27 cellular contexts compared by ENCODE assay signal in the genomic region with DNA sequence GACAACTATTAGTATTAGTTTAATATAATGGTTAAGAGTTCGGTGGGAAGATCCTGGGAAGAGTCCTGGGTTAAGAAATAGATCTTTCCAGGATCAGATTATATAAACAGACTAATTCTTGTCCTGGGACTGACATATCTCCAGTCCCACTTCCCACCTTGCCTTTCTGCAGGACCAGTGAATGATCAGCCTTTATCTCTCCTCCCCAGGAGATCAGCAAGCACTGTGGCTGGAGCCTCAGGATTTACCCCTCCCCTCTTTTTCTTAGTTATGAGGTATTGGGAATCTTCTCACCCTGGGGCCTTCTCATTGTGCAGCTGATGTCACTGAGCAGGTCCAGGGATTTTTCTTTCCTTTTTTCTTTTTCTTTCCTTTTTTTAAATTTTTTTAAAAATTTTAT.
"Had no signal": no experiment of that assay in that cellular context is flagged by ENCODE, and none has a peak within 500 bp of the region (broad histone marks: within the 10 kb centered on the region; RNA-seq: fewer than 3 reads in every experiment).

No MANE protein-coding gene starts in this region.

- H3K27ac Mint-ChIP-seq: activated CD4-positive, alpha-beta memory T cell treated with anti-CD3 and anti-CD28 coated beads, Interleukin-2, amount 10 ng/mL, durations not matched to agents 7 days and 5 days; activated CD4-positive, alpha-beta T cell treated with anti-CD3 and anti-CD28 coated beads, Interleukin-2, amount 10 ng/mL, durations not matched to agents 7 days and 5 days; activated naive CD4-positive, alpha-beta T cell treated with anti-CD3 and anti-CD28 coated beads, Interleukin-2, amount 10 ng/mL, durations not matched to agents 7 days and 5 days; activated naive CD8-positive, alpha-beta T cell treated with anti-CD3 and anti-CD28 coated beads, Interleukin-2, amount 10 ng/mL, durations not matched to agents 7 days and 5 days; activated T-cell treated with anti-CD3 and anti-CD28 coated beads, Interleukin-2, amount 50 U/mL, for 24 hours; activated T-cell treated with anti-CD3 and anti-CD28 coated beads, Interleukin-2, amount 50 U/mL, for 72 hours; T-helper 17 cell; T-helper 2 cell treated with Interferon-gamma antibody and Interleukin-4, amounts not matched to agents 5 μg/mL and 100 μg/mL, for 36 hours; WTC11 had no signal

- ATAC-seq: activated naive CD4-positive, alpha-beta T cell treated with anti-CD3 and anti-CD28 coated beads, Interleukin-2, amount 50 U/mL, for 72 hours; activated T-cell treated with anti-CD3 and anti-CD28 coated beads, Interleukin-2, amount 50 U/mL, for 72 hours; esophagus mucosa; T-helper 17 cell; WTC11 had no signal

- FAIRE-seq: astrocyte, endothelial cell of umbilical vein had no signal

- H3K27ac ChIP-seq: epithelial cell of prostate had no signal

- H3K36me3 Mint-ChIP-seq: activated naive CD4-positive, alpha-beta T cell treated with anti-CD3 and anti-CD28 coated beads, Interleukin-2, amount 10 ng/mL, durations not matched to agents 7 days and 5 days; activated naive CD8-positive, alpha-beta T cell treated with anti-CD3 and anti-CD28 coated beads, Interleukin-2, amount 10 ng/mL, durations not matched to agents 7 days and 5 days; WTC11 had no signal

- H3K9me3 Mint-ChIP-seq: activated CD4-positive, alpha-beta memory T cell treated with anti-CD3 and anti-CD28 coated beads, Interleukin-2, amount 10 ng/mL, durations not matched to agents 7 days and 5 days; activated CD4-positive, alpha-beta T cell treated with anti-CD3 and anti-CD28 coated beads, Interleukin-2, amount 10 ng/mL, durations not matched to agents 7 days and 5 days; activated naive CD4-positive, alpha-beta T cell treated with anti-CD3 and anti-CD28 coated beads, Interleukin-2, amount 10 ng/mL, durations not matched to agents 7 days and 5 days; activated naive CD8-positive, alpha-beta T cell treated with anti-CD3 and anti-CD28 coated beads, Interleukin-2, amount 10 ng/mL, durations not matched to agents 7 days and 5 days; activated T-cell treated with anti-CD3 and anti-CD28 coated beads, Interleukin-2, amount 50 U/mL, for 24 hours; activated T-cell treated with anti-CD3 and anti-CD28 coated beads, Interleukin-2, amount 50 U/mL, for 72 hours; T-helper 2 cell treated with Interferon-gamma antibody and Interleukin-4, amounts not matched to agents 5 μg/mL and 100 μg/mL, for 36 hours; WTC11 had no signal

- H3K4me3 Mint-ChIP-seq: activated CD4-positive, alpha-beta memory T cell treated with anti-CD3 and anti-CD28 coated beads, Interleukin-2, amount 10 ng/mL, durations not matched to agents 7 days and 5 days; activated CD4-positive, alpha-beta T cell treated with anti-CD3 and anti-CD28 coated beads, Interleukin-2, amount 10 ng/mL, durations not matched to agents 7 days and 5 days; activated naive CD4-positive, alpha-beta T cell treated with anti-CD3 and anti-CD28 coated beads, Interleukin-2, amount 10 ng/mL, durations not matched to agents 7 days and 5 days; activated naive CD8-positive, alpha-beta T cell treated with anti-CD3 and anti-CD28 coated beads, Interleukin-2, amount 10 ng/mL, durations not matched to agents 7 days and 5 days; activated T-cell treated with anti-CD3 and anti-CD28 coated beads, Interleukin-2, amount 50 U/mL, for 24 hours; activated T-cell treated with anti-CD3 and anti-CD28 coated beads, Interleukin-2, amount 50 U/mL, for 72 hours; T-helper 17 cell; T-helper 2 cell treated with Interferon-gamma antibody and Interleukin-4, amounts not matched to agents 5 μg/mL and 100 μg/mL, for 36 hours; WTC11 had no signal

- DNase-seq: activated CD4-positive, alpha-beta memory T cell treated with anti-CD3 and anti-CD28 coated beads, Interleukin-2, amount 10 ng/mL, durations not matched to agents 7 days and 5 days; activated CD4-positive, alpha-beta T cell treated with anti-CD3 and anti-CD28 coated beads for 1 hour; activated CD4-positive, alpha-beta T cell treated with anti-CD3 and anti-CD28 coated beads for 4 hours; activated CD4-positive, alpha-beta T cell treated with anti-CD3 and anti-CD28 coated beads, Interleukin-2, amount 10 ng/mL, durations not matched to agents 7 days and 5 days; activated CD4-positive, alpha-beta T cell treated with anti-CD3 and anti-CD28 coated beads, Interleukin-2, amount 50 U/mL, for 4 hours; activated CD8-positive, alpha-beta memory T cell treated with anti-CD3 and anti-CD28 coated beads, Interleukin-2, amount 50 U/mL, for 48 hours; activated gamma-delta T cell; activated naive CD4-positive, alpha-beta T cell; activated naive CD4-positive, alpha-beta T cell treated with anti-CD3 and anti-CD28 coated beads, Interleukin-2, amount 10 ng/mL, durations not matched to agents 7 days and 5 days; activated naive CD8-positive, alpha-beta T cell treated with anti-CD3 and anti-CD28 coated beads, Interleukin-2, amount 10 ng/mL, durations not matched to agents 7 days and 5 days; activated T-cell treated with anti-CD3 and anti-CD28 coated beads for 4 hours; activated T-cell treated with anti-CD3 and anti-CD28 coated beads, Interleukin-2, amount 50 U/mL, for 24 hours; activated T-cell treated with anti-CD3 and anti-CD28 coated beads, Interleukin-2, amount 50 U/mL, for 72 hours; caudate nucleus; effector CD8-positive, alpha-beta T cell; foreskin fibroblast; head of caudate nucleus; T-helper 1 cell; T-helper 17 cell; T1000 had no signal
